ENCODE assay signal across 19 cellular contexts in genomic region chr14:94354638-94355185, GRCh38. TPM values are rescaled to one million over a fixed set of nuclear protein-coding genes. Genes with fewer than 3 reads are reported as not detected.
"Had no signal": no experiment of that assay in that cellular context is flagged by ENCODE, and none has a peak within 500 bp of the region (broad histone marks: within the 10 kb centered on the region; RNA-seq: fewer than 3 reads in every experiment).

No MANE protein-coding gene starts in this region.

- H3K4me1 ChIP-seq: lower lobe of right lung, pancreas, tibial artery, uterus had no signal

- H3K27ac Mint-ChIP-seq: activated B cell treated with CpG ODN at 0.5 μM for 24 hours; activated CD4-positive, alpha-beta T cell treated with anti-CD3 and anti-CD28 coated beads, Interleukin-2, amount 10 ng/mL, durations not matched to agents 7 days and 5 days; activated naive CD4-positive, alpha-beta T cell treated with anti-CD3 and anti-CD28 coated beads for 36 hours; activated T-helper 2 cell treated with anti-CD3 and anti-CD28 coated beads, Interferon-gamma antibody, Interleukin-2, Interleukin-4, amounts not matched to agents 10 μg/mL and 5 μg/mL and 100 μg/mL, durations not matched to agents 14 hours and 24 hours and 36 hours; stimulated activated naive B cell treated with anti-CD40 and anti-IgM and Interleukin-4, amounts not matched to agents 10 μg/mL and 1 μg/mL and 100 μg/mL, for 72 hours had no signal

- H3K27me3 ChIP-seq: pancreas, uterus had no signal

- H3K27me3 Mint-ChIP-seq: activated B cell treated with CpG ODN at 0.5 μM for 24 hours had no signal

- H3K4me3 ChIP-seq: lower lobe of right lung, pancreas, tibial artery, uterus had no signal

- H3K36me3 Mint-ChIP-seq: stimulated activated naive B cell treated with anti-CD40 and anti-IgM and Interleukin-4, amounts not matched to agents 10 μg/mL and 1 μg/mL and 100 μg/mL, for 72 hours had no signal

- H3K4me3 Mint-ChIP-seq: activated B cell treated with CpG ODN at 0.5 μM for 24 hours; activated CD4-positive, alpha-beta T cell treated with anti-CD3 and anti-CD28 coated beads, Interleukin-2, amount 10 ng/mL, durations not matched to agents 7 days and 5 days; activated naive CD4-positive, alpha-beta T cell treated with anti-CD3 and anti-CD28 coated beads for 36 hours; neural crest cell; stimulated activated naive B cell treated with anti-CD40 and anti-IgM and Interleukin-4, amounts not matched to agents 10 μg/mL and 1 μg/mL and 100 μg/mL, for 72 hours had no signal

- ATAC-seq: stimulated activated naive B cell treated with anti-CD40 and anti-IgM and Interleukin-4, amounts not matched to agents 10 μg/mL and 1 μg/mL and 100 μg/mL, for 72 hours had no signal

- H3K27ac ChIP-seq: epithelial cell of prostate, lower lobe of right lung, pancreas, tibial artery, uterus had no signal

- H3K36me3 ChIP-seq: lower lobe of right lung, pancreas, tibial artery, uterus had no signal

- DNase-seq: activated B cell treated with CpG ODN at 0.5 μM for 24 hours; foreskin melanocyte; stimulated activated CD4-positive, alpha-beta T cell treated with anti-CD3 and anti-CD28 coated beads, Interleukin-2, amount 100 ng/mL, for 48 hours; stimulated activated naive B cell treated with anti-CD40 and anti-IgM and Interleukin-4, amounts not matched to agents 10 μg/mL and 1 μg/mL and 100 μg/mL, for 72 hours; uterus had no signal

- H3K9me3 ChIP-seq: lower lobe of right lung, pancreas, tibial artery, uterus had no signal

- H3K4me1 Mint-ChIP-seq: activated B cell treated with CpG ODN at 0.5 μM for 24 hours; activated CD4-positive, alpha-beta T cell treated with anti-CD3 and anti-CD28 coated beads, Interleukin-2, amount 10 ng/mL, durations not matched to agents 7 days and 5 days; stimulated activated naive B cell treated with anti-CD40 and anti-IgM and Interleukin-4, amounts not matched to agents 10 μg/mL and 1 μg/mL and 100 μg/mL, for 72 hours had no signal

RNA-seq across cellular contexts. Expression of gene SERPINA2, which starts 11.8 kb away (rescaled TPM):
- total RNA-seq: activated B cell treated with CpG ODN at 0.5 μM for 24 hours; activated CD4-positive, alpha-beta T cell treated with anti-CD3 and anti-CD28 coated beads, Interleukin-2, amount 10 ng/mL, durations not matched to agents 7 days and 5 days; activated CD8-positive, alpha-beta memory T cell treated with anti-CD3 and anti-CD28 coated beads for 36 hours; activated naive CD4-positive, alpha-beta T cell treated with anti-CD3 and anti-CD28 coated beads for 36 hours; activated T-helper 2 cell treated with anti-CD3 and anti-CD28 coated beads, Interferon-gamma antibody, Interleukin-2, Interleukin-4, amounts not matched to agents 10 μg/mL and 5 μg/mL and 100 μg/mL, durations not matched to agents 14 hours and 24 hours and 36 hours; dermis microvascular lymphatic vessel endothelial cell; fibroblast of lung; left cardiac atrium; lower lobe of right lung; neural crest cell; pancreas; subcutaneous adipose tissue; T-helper 2 cell treated with Interferon-gamma antibody and Interleukin-4, amounts not matched to agents 100 ng/mL and 5 ng/mL, for 36 hours; uterus had no signal
- polyA plus RNA-seq: fibroblast of lung, pancreas had no signal

RNA-seq across cellular contexts. Expression of gene SERPINA6, which starts 31.6 kb away (rescaled TPM):
- total RNA-seq: activated B cell treated with CpG ODN at 0.5 μM for 24 hours; activated CD4-positive, alpha-beta T cell treated with anti-CD3 and anti-CD28 coated beads, Interleukin-2, amount 10 ng/mL, durations not matched to agents 7 days and 5 days; activated CD8-positive, alpha-beta memory T cell treated with anti-CD3 and anti-CD28 coated beads for 36 hours; activated naive CD4-positive, alpha-beta T cell treated with anti-CD3 and anti-CD28 coated beads for 36 hours; activated T-helper 2 cell treated with anti-CD3 and anti-CD28 coated beads, Interferon-gamma antibody, Interleukin-2, Interleukin-4, amounts not matched to agents 10 μg/mL and 5 μg/mL and 100 μg/mL, durations not matched to agents 14 hours and 24 hours and 36 hours; dermis microvascular lymphatic vessel endothelial cell; fibroblast of lung; left cardiac atrium; neural crest cell; subcutaneous adipose tissue; T-helper 2 cell treated with Interferon-gamma antibody and Interleukin-4, amounts not matched to agents 100 ng/mL and 5 ng/mL, for 36 hours had no signal
- polyA plus RNA-seq: fibroblast of lung had no signal

RNA-seq across cellular contexts. Expression of gene SERPINA1, which starts 33.7 kb away (rescaled TPM):
- total RNA-seq: dermis microvascular lymphatic vessel endothelial cell, fibroblast of lung, neural crest cell had no signal
